12 cellular contexts compared by ENCODE assay signal in the genomic region with DNA sequence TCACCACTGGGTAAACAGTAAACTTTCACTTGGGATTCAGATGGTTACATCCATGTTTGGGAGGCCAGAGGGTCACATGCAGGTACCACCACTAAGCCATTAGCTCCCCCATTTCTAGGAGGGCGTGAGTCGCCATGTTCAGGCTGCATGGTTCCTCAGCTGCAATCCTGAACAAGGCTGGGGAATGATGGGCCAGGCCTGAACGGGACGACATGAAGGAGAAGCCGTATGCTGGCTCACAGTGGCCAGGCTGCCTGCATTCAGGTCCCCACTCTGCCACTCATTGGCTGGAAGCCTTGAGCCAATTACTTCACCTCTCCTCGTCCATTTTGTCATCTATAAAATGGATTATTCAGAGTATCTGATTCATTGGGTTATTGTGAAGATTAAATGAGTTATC. TPM values are rescaled to one million over a fixed set of nuclear protein-coding genes. Genes with fewer than 3 reads are reported as not detected.
"Had no signal": no experiment of that assay in that cellular context is flagged by ENCODE, and none has a peak within 500 bp of the region (broad histone marks: within the 10 kb centered on the region; RNA-seq: fewer than 3 reads in every experiment).

No MANE protein-coding gene starts in this region.

- H3K36me3 ChIP-seq: SJSA1 had no signal

- DNase-seq: KG1, NCI-H1048, NCI-H1417 treated with DMSO at 0.1 percent for 48 hours, NCI-H446, NCI-H524 treated with DMSO at 0.1 percent for 48 hours, SIG-M5 had no signal

- H3K4me3 ChIP-seq: SJSA1 had no signal

- H3K27ac ChIP-seq: SJSA1, SK-N-MC had no signal

- H3K4me1 ChIP-seq: SJSA1 had no signal

- H3K9me3 ChIP-seq: SJSA1 had no signal

RNA-seq across cellular contexts. Expression of a gene that starts 9.0 kb away (rescaled TPM):
- total RNA-seq: HepG2, HT1080, IMR-90, M059J, SJSA1 had no signal
- polyA plus RNA-seq: HepG2, IMR-90 had no signal

RNA-seq across cellular contexts. Expression of a gene that starts 36.7 kb away (rescaled TPM):
- total RNA-seq: HT1080, IMR-90, SJSA1 had no signal
- polyA plus RNA-seq: IMR-90 had no signal

RNA-seq across cellular contexts. Expression of a gene that starts 47.8 kb away (rescaled TPM):
- total RNA-seq: IMR-90 had no signal
- polyA plus RNA-seq: IMR-90 had no signal
